ENCODE assay signal across 23 cellular contexts in genomic region chr1:107231291-107231690, GRCh38.
"Had no signal": no experiment of that assay in that cellular context is flagged by ENCODE, and none has a peak within 500 bp of the region (broad histone marks: within the 10 kb centered on the region; RNA-seq: fewer than 3 reads in every experiment).

No MANE protein-coding gene starts in this region.

- H3K27ac ChIP-seq: suprapubic skin, testis, thoracic aorta, thyroid gland, tibial artery, tibial nerve, transverse colon, upper lobe of left lung, upper lobe of right lung, uterus, vagina had no signal

- H3K4me3 ChIP-seq: suprapubic skin, testis, thoracic aorta, thyroid gland, tibial artery, tibial nerve, transverse colon, upper lobe of left lung, upper lobe of right lung, uterus, vagina had no signal

- H3K9me3 ChIP-seq: suprapubic skin, testis, thoracic aorta, thyroid gland, transverse colon, upper lobe of right lung, uterus, vagina had no signal

- H3K4me1 ChIP-seq: suprapubic skin, testis, thyroid gland, tibial artery, tibial nerve, transverse colon, upper lobe of left lung, upper lobe of right lung, uterus, vagina had no signal

- H3K27me3 ChIP-seq: suprapubic skin, testis, thyroid gland, tibial artery, tibial nerve, transverse colon, upper lobe of left lung, upper lobe of right lung, uterus, vagina had no signal

- H3K36me3 ChIP-seq: suprapubic skin, thoracic aorta, thyroid gland, tibial artery, tibial nerve, transverse colon, upper lobe of left lung, upper lobe of right lung, uterus, vagina had no signal

- DNase-seq: stimulated activated CD4-positive, alpha-beta T cell treated with anti-CD3 and anti-CD28 coated beads, Interleukin-2, amount 100 ng/mL, for 24 hours; stimulated activated CD4-positive, alpha-beta T cell treated with anti-CD3 and anti-CD28 coated beads, Interleukin-2, amount 100 ng/mL, for 48 hours; stimulated activated CD4-positive, alpha-beta T cell treated with anti-CD3 and anti-CD28 coated beads, Interleukin-4, amount 100 ng/mL, for 1 hour; stimulated activated CD4-positive, alpha-beta T cell treated with anti-CD3 and anti-CD28 coated beads, Interleukin-4, amount 100 ng/mL, for 24 hours; stimulated activated CD4-positive, alpha-beta T cell treated with anti-CD3 and anti-CD28 coated beads, Interleukin-4, amount 100 ng/mL, for 4 hours; stimulated activated CD8-positive, alpha-beta memory T cell treated with anti-CD3 and anti-CD28 coated beads, Interleukin-4, amount 100 ng/mL, for 48 hours; stimulated activated naive B cell treated with anti-CD40 and anti-IgM and Interleukin-4, amounts not matched to agents 10 μg/mL and 1 μg/mL and 100 μg/mL, for 72 hours; stimulated activated naive CD4-positive, alpha-beta T cell; stimulated activated naive CD4-positive, alpha-beta T cell treated with Interleukin-2 at 50 U/mL for 16 hours; stimulated activated naive CD8-positive, alpha-beta T cell treated with anti-CD3 and anti-CD28 coated beads, Interleukin-15, amount 100 ng/mL, for 72 hours; stimulated activated naive CD8-positive, alpha-beta T cell treated with anti-CD3 and anti-CD28 coated beads, Interleukin-15, Interleukin-2, amounts not matched to agents 100 U/mL and 50 U/mL, for 24 hours; substantia nigra; testis; thyroid gland; tibial artery; transverse colon; upper lobe of left lung; upper lobe of right lung; uterus had no signal
